In the genomic region with DNA sequence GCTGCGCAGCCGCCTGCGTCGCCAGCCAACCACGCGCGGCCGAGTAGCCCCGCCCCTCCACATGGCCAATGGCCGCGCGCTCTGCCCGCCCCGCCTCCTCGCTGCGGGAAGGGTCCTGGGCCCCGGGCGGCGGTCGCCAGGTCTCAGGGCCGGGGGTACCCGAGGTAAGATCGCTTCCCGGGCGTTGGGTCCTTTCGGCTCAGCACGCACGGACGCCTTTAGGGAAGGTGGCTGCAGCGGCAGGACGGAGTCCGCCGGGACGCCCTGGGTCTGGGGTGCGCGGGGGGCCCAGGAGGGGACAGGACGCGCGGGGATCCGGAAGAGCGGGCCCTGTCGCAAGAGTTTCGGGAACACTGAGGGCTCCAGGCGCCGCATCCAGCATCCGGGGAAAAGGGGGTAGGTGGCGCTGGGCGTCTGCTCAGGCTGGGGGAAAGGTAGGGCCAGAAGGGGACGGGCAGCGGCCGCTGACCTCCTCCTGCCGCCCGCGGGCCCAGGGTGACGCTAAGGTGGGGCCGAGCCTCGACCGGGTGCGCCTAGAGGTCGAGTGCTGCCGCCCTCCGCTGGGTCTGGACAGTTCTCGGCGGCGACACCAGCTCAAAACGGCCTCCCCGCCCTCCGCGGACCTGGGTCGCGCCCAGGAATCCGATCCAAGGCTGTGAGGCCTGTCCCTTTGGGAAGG, we compare ENCODE assay signal across 8 cellular contexts. TPM values are rescaled to one million over a fixed set of nuclear protein-coding genes. Genes with fewer than 3 reads are reported as not detected.
DNase-seq lines count a peak whose midpoint lies in the region; ATAC-seq and TF ChIP-seq lines count a peak whose summit lies in the region.

A gene (plus strand): TSS at position 95 of the 679 bp plus-strand sequence. CDS start 7,791 bp downstream, outside the sequence.

- H3K27ac ChIP-seq in Peyer's patch, result peak within 1 kb of the TSS; percentile 92 to 96 (median 95)
- H3K27ac ChIP-seq in esophagus muscularis mucosa (replicated peaks in 1 of 4), result peak within 1 kb of the TSS; percentile 87 to 96 (median 96)

- H3K4me3 Mint-ChIP-seq in activated T-cell treated with anti-CD3 and anti-CD28 coated beads, Interleukin-2, amount 50 U/mL, for 72 hours, result peak within 1 kb of the TSS; percentile 90 to 95

- TF ChIP-seq EP300 in Ishikawa (IDR thresholded peaks at IDR 0.05; ENCODE audit: borderline replicate concordance) (no peak), esophagus muscularis mucosa (IDR thresholded peaks at IDR 0.05) (no peak)

- peaks cover 0 to 1% of the 10 kb centered on the region in 2 donors for H3K36me3 Mint-ChIP-seq in activated T-cell treated with anti-CD3 and anti-CD28 coated beads, Interleukin-2, amount 50 U/mL, for 72 hours (ENCODE audit: insufficient read depth in 2 of 2)

- TF ChIP-seq RAD21 in Ishikawa (IDR thresholded peaks at IDR 0.05; ENCODE audit: low read depth), result no peak

- H3K4me1 Mint-ChIP-seq in activated T-cell treated with anti-CD3 and anti-CD28 coated beads, Interleukin-2, amount 50 U/mL, for 72 hours (ENCODE audit: low read depth), result peaks cover 39% of the 10 kb centered on the region

- peaks cover 0 to 33% (median 8%) of the 10 kb centered on the region in 4 donors for H3K4me1 ChIP-seq in Peyer's patch
- peaks cover 16 to 36% (median 32%) of the 10 kb centered on the region in 4 donors for H3K4me1 ChIP-seq in esophagus muscularis mucosa

- TF ChIP-seq CTCF in Peyer's patch (IDR thresholded peaks at IDR 0.05) (peak in 1 of 6 experiments; percentile 5), esophagus muscularis mucosa (IDR thresholded peaks at IDR 0.05) (no peak)

- H3K9me3 ChIP-seq in Peyer's patch, result no peaks in the 10 kb centered on the region
- H3K9me3 ChIP-seq in esophagus muscularis mucosa, result no peaks in the 10 kb centered on the region

- H3K4me3 ChIP-seq in Peyer's patch, result peak within 1 kb of the TSS; percentile 79 to 95 (median 90)
- peak within 1 kb of the TSS; percentile 63 to 93 (median 88) for H3K4me3 ChIP-seq in esophagus muscularis mucosa

- ATAC-seq in GM21529 (IDR thresholded peaks at IDR 0.05; ENCODE audit: unreplicated experiment), result peak; percentile 89
- peak; percentile 98 to 99 for ATAC-seq in activated T-cell treated with anti-CD3 and anti-CD28 coated beads, Interleukin-2, amount 50 U/mL, for 72 hours (replicated peaks in 1 of 2)

- intact Hi-C loops in esophagus muscularis mucosa (cut with DNase I), result loop anchor here (1.0 kb wide), 1 partner anchor 59 kb away; no protein-coding TSS in a partner anchor

- peak; percentile 83 for DNase-seq in DMS153 treated with DMSO at 0.1 percent for 48 hours (lab: John Stamatoyannopoulos, UW; ENCODE audit: unreplicated experiment)
- peak; percentile 87 to 95 (median 94) for DNase-seq in Peyer's patch
- peak; percentile 94 to 95 for DNase-seq in activated T-cell treated with anti-CD3 and anti-CD28 coated beads, Interleukin-2, amount 50 U/mL, for 72 hours
- peak; percentile 95 for DNase-seq in esophagus muscularis mucosa (ENCODE audit: extremely low spot score)
- DNase-seq in myocyte (ENCODE audit: low read depth), result peak; percentile 84
- peak; percentile 56 to 79 for DNase-seq in stimulated activated CD8-positive, alpha-beta memory T cell treated with anti-CD3 and anti-CD28 coated beads, Interleukin-7, amount 100 ng/mL, for 4 hours (ENCODE audit: low read depth in 2 of 2)

- H3K27ac Mint-ChIP-seq in activated T-cell treated with anti-CD3 and anti-CD28 coated beads, Interleukin-2, amount 50 U/mL, for 72 hours, result peak within 1 kb of the TSS; percentile 90

- H3K27me3 ChIP-seq in Peyer's patch (no peaks in the 10 kb centered on the region), esophagus muscularis mucosa (no peaks in the 10 kb centered on the region)

- H3K9me3 Mint-ChIP-seq in activated T-cell treated with anti-CD3 and anti-CD28 coated beads, Interleukin-2, amount 50 U/mL, for 72 hours, result no peaks in the 10 kb centered on the region

- H3K36me3 ChIP-seq in Peyer's patch (no peaks in the 10 kb centered on the region), esophagus muscularis mucosa (no peaks in the 10 kb centered on the region)

- TF ChIP-seq POLR2A in Peyer's patch (IDR thresholded peaks at IDR 0.05) (peak; percentile 69 to 80), esophagus muscularis mucosa (IDR thresholded peaks at IDR 0.05; ENCODE audit: low read depth) (peak; percentile 48)

- WGBS in esophagus muscularis mucosa, result 0% methylated on average over 9 of the region's 72 CpGs

- H3K27me3 Mint-ChIP-seq in activated T-cell treated with anti-CD3 and anti-CD28 coated beads, Interleukin-2, amount 50 U/mL, for 72 hours (ENCODE audit: low read depth), result no peaks in the 10 kb centered on the region

TF ChIP-seq in Ishikawa, 13 proteins besides CTCF, POLR2A, EP300 and RAD21:
- TF ChIP-seq NFIC (IDR thresholded peaks at IDR 0.05) (no peak), CEBPB (IDR thresholded peaks at IDR 0.05) (peak; percentile 19; the same call in 1 of the 2 replicates), YY1 (IDR thresholded peaks at IDR 0.05; ENCODE audit: low read depth) (peak; percentile 25; the same call in 1 of the 2 replicates), TEAD4 (IDR thresholded peaks at IDR 0.05) (no peak), FOXM1 (IDR thresholded peaks at IDR 0.05; ENCODE audit: borderline replicate concordance, low read depth) (no peak), CREB1 (IDR thresholded peaks at IDR 0.05; ENCODE audit: low read depth) (no peak), TAF1 (IDR thresholded peaks at IDR 0.05; ENCODE audit: low read depth) (peak; percentile 78), ZBTB7A (IDR thresholded peaks at IDR 0.05; ENCODE audit: low read depth) (peak; percentile 99), TCF12 (IDR thresholded peaks at IDR 0.05; ENCODE audit: low read depth) (no peak), EGR1 (IDR thresholded peaks at IDR 0.05) (no peak)
- TF ChIP-seq, protein P1, sequence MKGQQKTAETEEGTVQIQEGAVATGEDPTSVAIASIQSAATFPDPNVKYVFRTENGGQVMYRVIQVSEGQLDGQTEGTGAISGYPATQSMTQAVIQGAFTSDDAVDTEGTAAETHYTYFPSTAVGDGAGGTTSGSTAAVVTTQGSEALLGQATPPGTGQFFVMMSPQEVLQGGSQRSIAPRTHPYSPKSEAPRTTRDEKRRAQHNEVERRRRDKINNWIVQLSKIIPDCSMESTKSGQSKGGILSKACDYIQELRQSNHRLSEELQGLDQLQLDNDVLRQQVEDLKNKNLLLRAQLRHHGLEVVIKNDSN (IDR thresholded peaks at IDR 0.05), result peak; percentile 49; the same call in 1 of the 2 replicates
- TF ChIP-seq, protein P2, sequence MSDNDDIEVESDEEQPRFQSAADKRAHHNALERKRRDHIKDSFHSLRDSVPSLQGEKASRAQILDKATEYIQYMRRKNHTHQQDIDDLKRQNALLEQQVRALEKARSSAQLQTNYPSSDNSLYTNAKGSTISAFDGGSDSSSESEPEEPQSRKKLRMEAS (IDR thresholded peaks at IDR 0.05), result peak; percentile 35
- TF ChIP-seq, protein P3, sequence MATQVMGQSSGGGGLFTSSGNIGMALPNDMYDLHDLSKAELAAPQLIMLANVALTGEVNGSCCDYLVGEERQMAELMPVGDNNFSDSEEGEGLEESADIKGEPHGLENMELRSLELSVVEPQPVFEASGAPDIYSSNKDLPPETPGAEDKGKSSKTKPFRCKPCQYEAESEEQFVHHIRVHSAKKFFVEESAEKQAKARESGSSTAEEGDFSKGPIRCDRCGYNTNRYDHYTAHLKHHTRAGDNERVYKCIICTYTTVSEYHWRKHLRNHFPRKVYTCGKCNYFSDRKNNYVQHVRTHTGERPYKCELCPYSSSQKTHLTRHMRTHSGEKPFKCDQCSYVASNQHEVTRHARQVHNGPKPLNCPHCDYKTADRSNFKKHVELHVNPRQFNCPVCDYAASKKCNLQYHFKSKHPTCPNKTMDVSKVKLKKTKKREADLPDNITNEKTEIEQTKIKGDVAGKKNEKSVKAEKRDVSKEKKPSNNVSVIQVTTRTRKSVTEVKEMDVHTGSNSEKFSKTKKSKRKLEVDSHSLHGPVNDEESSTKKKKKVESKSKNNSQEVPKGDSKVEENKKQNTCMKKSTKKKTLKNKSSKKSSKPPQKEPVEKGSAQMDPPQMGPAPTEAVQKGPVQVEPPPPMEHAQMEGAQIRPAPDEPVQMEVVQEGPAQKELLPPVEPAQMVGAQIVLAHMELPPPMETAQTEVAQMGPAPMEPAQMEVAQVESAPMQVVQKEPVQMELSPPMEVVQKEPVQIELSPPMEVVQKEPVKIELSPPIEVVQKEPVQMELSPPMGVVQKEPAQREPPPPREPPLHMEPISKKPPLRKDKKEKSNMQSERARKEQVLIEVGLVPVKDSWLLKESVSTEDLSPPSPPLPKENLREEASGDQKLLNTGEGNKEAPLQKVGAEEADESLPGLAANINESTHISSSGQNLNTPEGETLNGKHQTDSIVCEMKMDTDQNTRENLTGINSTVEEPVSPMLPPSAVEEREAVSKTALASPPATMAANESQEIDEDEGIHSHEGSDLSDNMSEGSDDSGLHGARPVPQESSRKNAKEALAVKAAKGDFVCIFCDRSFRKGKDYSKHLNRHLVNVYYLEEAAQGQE (IDR thresholded peaks at IDR 0.05; ENCODE audit: low read depth), result 0 out of 2 replicates have a peak, but pooled peaks have one; percentile 20

RNA-seq across cellular contexts. Expression of the gene that starts here (rescaled TPM):
- total RNA-seq in Peyer's patch (10 to 100 TPM; 39.6 to 94.4 (median 69.7) TPM), esophagus muscularis mucosa (10 to 100 TPM; 34.6 to 56.1 (median 42.8) TPM), myocyte (21.3 and 26.7 TPM in 2 replicates)
- 10 to 100 TPM; 27.9 to 29.8 TPM for total RNA-seq in activated T-cell treated with anti-CD3 and anti-CD28 coated beads, Interleukin-2, amount 50 U/mL, for 72 hours
- polyA plus RNA-seq in myocyte (2012), result 25.2 TPM

Comparison
In these comparisons a context has a peak if more than half of its experiments do, and no peak if none do; other contexts are left out.
1. Peak in every context shown above with its lines: DNase-seq, ATAC-seq, H3K4me3 ChIP-seq and H3K27ac ChIP-seq.